ENCODE assay signal across 10 cellular contexts in genomic region chr13:110799246-110800236, GRCh38.
A peak's percentile ranks its signal among the peaks of the same experiment; 100 is the strongest.
DNase-seq lines count a peak whose midpoint lies in the region; ATAC-seq lines count a peak whose summit lies in the region.
"Had no signal": no experiment of that assay in that cellular context is flagged by ENCODE, and none has a peak within 500 bp of the region (broad histone marks: within the 10 kb centered on the region; RNA-seq: fewer than 3 reads in every experiment).

No MANE protein-coding gene starts in this region.

- H3K36me3 Mint-ChIP-seq in activated naive CD8-positive, alpha-beta T cell treated with anti-CD3 and anti-CD28 coated beads, Interleukin-2, amount 10 ng/mL, durations not matched to agents 7 days and 5 days, result no peaks in the 10 kb centered on the region

- intact Hi-C loops in left ventricle myocardium superior (cut with micrococcal nuclease) (no loop called here), sciatic nerve (cut with DNase I) (no loop called here)

- H3K9me3 Mint-ChIP-seq in activated naive CD8-positive, alpha-beta T cell treated with anti-CD3 and anti-CD28 coated beads, Interleukin-2, amount 10 ng/mL, durations not matched to agents 7 days and 5 days, result peaks cover 1% of the 10 kb centered on the region
- H3K9me3 Mint-ChIP-seq: endodermal cell had no signal

- no peak for ATAC-seq in activated naive CD8-positive, alpha-beta T cell treated with anti-CD3 and anti-CD28 coated beads, Interleukin-2, amount 10 ng/mL, durations not matched to agents 7 days and 5 days (ENCODE audit: low read depth)
- peak; percentile 81 for ATAC-seq in left ventricle myocardium superior
- peak; percentile 91 for ATAC-seq in sciatic nerve

- POLR2A ChIA-PET in activated naive CD8-positive, alpha-beta T cell treated with anti-CD3 and anti-CD28 coated beads, Interleukin-2, amount 10 ng/mL, durations not matched to agents 7 days and 5 days (lab: Charles Lee), result no interaction called here

- DNase-seq in EL, result peak; percentile 58
- DNase-seq in activated naive CD8-positive, alpha-beta T cell treated with anti-CD3 and anti-CD28 coated beads, Interleukin-2, amount 10 ng/mL, durations not matched to agents 7 days and 5 days, result no peak
- peak; percentile 54 for DNase-seq in left ventricle myocardium superior
- peak; percentile 81 for DNase-seq in sciatic nerve (ENCODE audit: low spot score)
- no peak for DNase-seq in SHP77 (lab: John Stamatoyannopoulos, UW)
- no peak for DNase-seq in retina
- no peak for DNase-seq in GM19238 (ENCODE audit: insufficient read length, low spot score)
- DNase-seq in NCI-H345 (lab: John Stamatoyannopoulos, UW), result no peak
- DNase-seq: endodermal cell, NCI-H1105 had no signal

- H3K27ac Mint-ChIP-seq in activated naive CD8-positive, alpha-beta T cell treated with anti-CD3 and anti-CD28 coated beads, Interleukin-2, amount 10 ng/mL, durations not matched to agents 7 days and 5 days, result no peak overlapping the region
- H3K27ac Mint-ChIP-seq: endodermal cell had no signal

- H3K4me3 Mint-ChIP-seq in activated naive CD8-positive, alpha-beta T cell treated with anti-CD3 and anti-CD28 coated beads, Interleukin-2, amount 10 ng/mL, durations not matched to agents 7 days and 5 days, result peak overlapping the region; percentile 34
- H3K4me3 Mint-ChIP-seq: endodermal cell had no signal

- H3K27me3 Mint-ChIP-seq in activated naive CD8-positive, alpha-beta T cell treated with anti-CD3 and anti-CD28 coated beads, Interleukin-2, amount 10 ng/mL, durations not matched to agents 7 days and 5 days, result peaks cover 44% of the 10 kb centered on the region

- H3K4me1 Mint-ChIP-seq in activated naive CD8-positive, alpha-beta T cell treated with anti-CD3 and anti-CD28 coated beads, Interleukin-2, amount 10 ng/mL, durations not matched to agents 7 days and 5 days, result peaks cover 13% of the 10 kb centered on the region

Comparison
In these comparisons a context has a peak if more than half of its experiments do, and no peak if none do; other contexts are left out.
1. DNase-seq: peak in EL (single experiment), left ventricle myocardium superior (single experiment) and sciatic nerve (single experiment); none in activated naive CD8-positive, alpha-beta T cell treated with anti-CD3 and anti-CD28 coated beads, Interleukin-2, amount 10 ng/mL, durations not matched to agents 7 days and 5 days (single experiment), SHP77 (0 of 2), retina (single experiment), GM19238 (single experiment) and NCI-H345 (single experiment).